Comparison of ENCODE assay signal across 19 cellular contexts in the genomic region with DNA sequence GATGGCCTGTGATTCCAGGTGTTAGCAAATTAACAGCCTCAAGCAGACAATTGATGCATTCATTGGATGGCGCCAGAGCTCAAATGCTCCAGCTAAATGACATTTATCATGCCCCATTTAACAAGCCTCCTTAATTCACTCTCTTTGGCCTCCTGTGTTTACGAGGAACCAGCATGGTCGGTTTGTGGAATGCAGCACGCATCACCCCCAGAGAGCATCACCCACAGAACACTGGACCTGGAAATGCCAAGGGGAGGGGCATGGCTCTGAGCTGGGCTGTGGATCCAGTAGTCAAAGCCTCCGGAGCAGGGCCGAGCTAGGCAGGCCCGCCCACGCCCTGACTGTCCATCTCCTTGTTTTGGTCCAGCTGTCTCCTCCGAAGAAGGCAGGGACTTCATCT.
A peak's percentile ranks its signal among the peaks of the same experiment; 100 is the strongest.
DNase-seq lines count a peak whose midpoint lies in the region; ATAC-seq lines count a peak whose summit lies in the region.
"Had no signal": no experiment of that assay in that cellular context is flagged by ENCODE, and none has a peak within 500 bp of the region (broad histone marks: within the 10 kb centered on the region; RNA-seq: fewer than 3 reads in every experiment).

No MANE protein-coding gene starts in this region.

- ATAC-seq in GM21576 (IDR thresholded peaks at IDR 0.05; ENCODE audit: unreplicated experiment) = no peak
- ATAC-seq in HG03039 (IDR thresholded peaks at IDR 0.05; ENCODE audit: unreplicated experiment) = no peak
- ATAC-seq in GM18907 (IDR thresholded peaks at IDR 0.05; ENCODE audit: unreplicated experiment) = no peak
- ATAC-seq: activated CD4-positive, alpha-beta T cell treated with anti-CD3 and anti-CD28 coated beads for 36 hours; esophagus mucosa; mucosa of descending colon; stimulated activated naive CD8-positive, alpha-beta T cell treated with anti-CD3 and anti-CD28 coated beads, Interleukin-15, Interleukin-2, amounts not matched to agents 100 U/mL and 50 U/mL, for 24 hours had no signal

- DNase-seq in DMS79 treated with DMSO at 0.1 percent for 48 hours (lab: John Stamatoyannopoulos, UW) = peak; percentile 82
- DNase-seq in NCI-H1436 treated with DMSO at 0.1 percent for 48 hours (lab: John Stamatoyannopoulos, UW) = peak; percentile 60
- DNase-seq in NCI-H510A (lab: John Stamatoyannopoulos, UW) = peak; percentile 89
- DNase-seq in left kidney (ENCODE audit: low read depth, low spot score) = peak; percentile 89
- DNase-seq in ureter (ENCODE audit: low spot score) = no peak
- DNase-seq: ACHN; activated CD4-positive, alpha-beta T cell treated with anti-CD3 and anti-CD28 coated beads for 36 hours; activated effector memory CD4-positive, alpha-beta T cell treated with anti-CD3 and anti-CD28 coated beads, Interleukin-2, amount 50 U/mL, for 16 hours; adrenal gland; caudate nucleus; GOT3; left ventricle myocardium inferior; MM.1S; mucosa of descending colon; stimulated activated naive CD8-positive, alpha-beta T cell treated with anti-CD3 and anti-CD28 coated beads, Interleukin-15, Interleukin-2, amounts not matched to agents 100 U/mL and 50 U/mL, for 24 hours had no signal
